In genomic region chr19:31114585-31114984, GRCh38 we compare ENCODE assay signal across 18 cellular contexts.
"Had no signal": no experiment of that assay in that cellular context is flagged by ENCODE, and none has a peak within 500 bp of the region (broad histone marks: within the 10 kb centered on the region; RNA-seq: fewer than 3 reads in every experiment).

No MANE protein-coding gene starts in this region.

- H3K9me3 Mint-ChIP-seq: dendritic cell treated with granulocyte-macrophage colony-stimulating factor and Interleukin-4, amounts not matched to agents 40 ng/mL and 50 ng/mL, for 4 days; naive thymus-derived CD4-positive, alpha-beta T cell; nephron progenitor cell; stimulated activated effector memory CD8-positive, alpha-beta T cell treated with anti-CD3 and anti-CD28 coated beads, Interleukin-12 subunit alpha, Interleukin-12 subunit beta, amount 100 ng/mL, for 72 hours; type B pancreatic cell had no signal

- H3K36me3 Mint-ChIP-seq: naive thymus-derived CD4-positive, alpha-beta T cell; stimulated activated effector memory CD8-positive, alpha-beta T cell treated with anti-CD3 and anti-CD28 coated beads, Interleukin-12 subunit alpha, Interleukin-12 subunit beta, amount 100 ng/mL, for 72 hours; type B pancreatic cell had no signal

- H3K27ac Mint-ChIP-seq: dendritic cell treated with granulocyte-macrophage colony-stimulating factor and Interleukin-4, amounts not matched to agents 40 ng/mL and 50 ng/mL, for 4 days; naive thymus-derived CD4-positive, alpha-beta T cell; nephron progenitor cell; stimulated activated effector memory CD8-positive, alpha-beta T cell treated with anti-CD3 and anti-CD28 coated beads, Interleukin-12 subunit alpha, Interleukin-12 subunit beta, amount 100 ng/mL, for 72 hours; type B pancreatic cell had no signal

- DNase-seq: esophagus squamous epithelium; foreskin fibroblast; head of caudate nucleus; naive thymus-derived CD4-positive, alpha-beta T cell; nephron progenitor cell; psoas muscle; retina; right lobe of liver; stimulated activated CD4-positive, alpha-beta T cell treated with anti-CD3 and anti-CD28 coated beads, Interleukin-4, amount 100 ng/mL, for 1 hour; stimulated activated CD8-positive, alpha-beta memory T cell treated with anti-CD3 and anti-CD28 coated beads, Interleukin-4, amount 100 ng/mL, for 48 hours; stimulated activated naive CD8-positive, alpha-beta T cell treated with anti-CD3 and anti-CD28 coated beads, Interleukin-15, Interleukin-2, amounts not matched to agents 100 U/mL and 50 U/mL, for 24 hours; thyroid gland had no signal

- ATAC-seq: naive thymus-derived CD4-positive, alpha-beta T cell; psoas muscle; right lobe of liver; stimulated activated effector memory CD8-positive, alpha-beta T cell treated with anti-CD3 and anti-CD28 coated beads, Interleukin-12 subunit alpha, Interleukin-12 subunit beta, amount 100 ng/mL, for 72 hours; stimulated activated naive CD8-positive, alpha-beta T cell treated with anti-CD3 and anti-CD28 coated beads, Interleukin-15, Interleukin-2, amounts not matched to agents 100 U/mL and 50 U/mL, for 24 hours had no signal

- FAIRE-seq: urothelium cell line had no signal

- H3K4me3 Mint-ChIP-seq: dendritic cell treated with granulocyte-macrophage colony-stimulating factor and Interleukin-4, amounts not matched to agents 40 ng/mL and 50 ng/mL, for 4 days; naive thymus-derived CD4-positive, alpha-beta T cell; nephron progenitor cell; stimulated activated effector memory CD8-positive, alpha-beta T cell treated with anti-CD3 and anti-CD28 coated beads, Interleukin-12 subunit alpha, Interleukin-12 subunit beta, amount 100 ng/mL, for 72 hours; type B pancreatic cell had no signal

- H3K4me3 ChIP-seq: esophagus squamous epithelium, hepatocyte, psoas muscle, right lobe of liver, suprapubic skin, thyroid gland had no signal
